ENCODE assay signal across 28 cellular contexts in genomic region chr13:51488212-51488611, GRCh38.
"Had no signal": no experiment of that assay in that cellular context is flagged by ENCODE, and none has a peak within 500 bp of the region (broad histone marks: within the 10 kb centered on the region; RNA-seq: fewer than 3 reads in every experiment).

No MANE protein-coding gene starts in this region.

- H3K4me1 Mint-ChIP-seq: central memory CD8-positive, alpha-beta T cell; endodermal cell; memory B cell; naive B cell; nephron; neural progenitor cell; stimulated activated memory B cell treated with anti-CD40 and anti-IgM and Interleukin-4, amounts not matched to agents 10 μg/mL and 1 μg/mL and 100 μg/mL, for 72 hours had no signal

- H3K27ac Mint-ChIP-seq: dendritic cell treated with granulocyte-macrophage colony-stimulating factor and Interleukin-4, amounts not matched to agents 40 ng/mL and 50 ng/mL, for 4 days; endodermal cell; memory B cell; naive B cell; nephron; neural progenitor cell; progenitor cell of endocrine pancreas; stimulated activated memory B cell treated with anti-CD40 and anti-IgM and Interleukin-4, amounts not matched to agents 10 μg/mL and 1 μg/mL and 100 μg/mL, for 72 hours; type B pancreatic cell had no signal

- H3K4me3 Mint-ChIP-seq: central memory CD8-positive, alpha-beta T cell; dendritic cell treated with granulocyte-macrophage colony-stimulating factor and Interleukin-4, amounts not matched to agents 40 ng/mL and 50 ng/mL, for 4 days; endodermal cell; memory B cell; naive B cell; nephron; neural progenitor cell; stimulated activated memory B cell treated with anti-CD40 and anti-IgM and Interleukin-4, amounts not matched to agents 10 μg/mL and 1 μg/mL and 100 μg/mL, for 72 hours; type B pancreatic cell had no signal

- DNase-seq: colonic mucosa; effector CD8-positive, alpha-beta T cell; erythroblast; gastrocnemius medialis; heart left ventricle; left ventricle myocardium superior; lower lobe of right lung; naive B cell; right cardiac atrium; spleen; stimulated activated CD4-positive, alpha-beta T cell treated with anti-CD3 and anti-CD28 coated beads, Interleukin-4, amount 100 ng/mL, for 4 hours; stimulated activated naive CD8-positive, alpha-beta T cell treated with anti-CD3 and anti-CD28 coated beads, Interleukin-15, Interleukin-2, amounts not matched to agents 100 U/mL and 50 U/mL, for 24 hours; substantia nigra; testis; tibial artery had no signal

- FAIRE-seq: urothelium cell line had no signal

- H3K9me3 ChIP-seq: colonic mucosa, gastrocnemius medialis, lower lobe of right lung, testis, tibial artery had no signal

- H3K4me3 ChIP-seq: colonic mucosa, gastrocnemius medialis, heart left ventricle, hepatocyte, lower lobe of right lung, neural progenitor cell, skin epidermis, spleen, testis, tibial artery had no signal

- H3K27me3 ChIP-seq: colonic mucosa, gastrocnemius medialis, heart left ventricle, hepatocyte, neural progenitor cell, spleen, testis, tibial artery had no signal

- H3K36me3 ChIP-seq: colonic mucosa, gastrocnemius medialis, heart left ventricle, lower lobe of right lung, neural progenitor cell, spleen, tibial artery had no signal

- H3K4me2 ChIP-seq: hepatocyte, neural progenitor cell had no signal

- H3K4me1 ChIP-seq: colonic mucosa, gastrocnemius medialis, heart left ventricle, lower lobe of right lung, neural progenitor cell, parathyroid adenoma, spleen, testis, tibial artery had no signal

- H2AFZ ChIP-seq: hepatocyte, neural progenitor cell, parathyroid adenoma had no signal

- H3K9me3 Mint-ChIP-seq: central memory CD8-positive, alpha-beta T cell; memory B cell; type B pancreatic cell had no signal

- ATAC-seq: gastrocnemius medialis; heart left ventricle; left ventricle myocardium superior; lower lobe of right lung; right cardiac atrium; stimulated activated memory B cell treated with anti-CD40 and anti-IgM and Interleukin-4, amounts not matched to agents 10 μg/mL and 1 μg/mL and 100 μg/mL, for 72 hours; stimulated activated naive CD8-positive, alpha-beta T cell treated with anti-CD3 and anti-CD28 coated beads, Interleukin-15, Interleukin-2, amounts not matched to agents 100 U/mL and 50 U/mL, for 24 hours had no signal

- H3K36me3 Mint-ChIP-seq: memory B cell, naive B cell, neural progenitor cell, type B pancreatic cell had no signal

- H3K27ac ChIP-seq: colonic mucosa, gastrocnemius medialis, heart left ventricle, hepatocyte, lower lobe of right lung, neural progenitor cell, parathyroid adenoma, skin epidermis, spleen, testis, tibial artery had no signal

- H3K27me3 Mint-ChIP-seq: central memory CD8-positive, alpha-beta T cell; dendritic cell treated with granulocyte-macrophage colony-stimulating factor and Interleukin-4, amounts not matched to agents 40 ng/mL and 50 ng/mL, for 4 days; memory B cell; progenitor cell of endocrine pancreas; stimulated activated memory B cell treated with anti-CD40 and anti-IgM and Interleukin-4, amounts not matched to agents 10 μg/mL and 1 μg/mL and 100 μg/mL, for 72 hours; type B pancreatic cell had no signal

- H3K9ac ChIP-seq: neural progenitor cell, parathyroid adenoma had no signal

- H3K79me2 ChIP-seq: hepatocyte, parathyroid adenoma had no signal
